ENCODE assay signal across 20 cellular contexts in genomic region chr12:62859203-62859799, GRCh38.
DNase-seq lines count a peak whose midpoint lies in the region; TF ChIP-seq lines count a peak whose summit lies in the region.
"Had no signal": no experiment of that assay in that cellular context is flagged by ENCODE, and none has a peak within 500 bp of the region (broad histone marks: within the 10 kb centered on the region; RNA-seq: fewer than 3 reads in every experiment).

No MANE protein-coding gene starts in this region.

- H3K4me1 Mint-ChIP-seq in endodermal cell, result peaks cover 23% of the 10 kb centered on the region
- H3K4me1 Mint-ChIP-seq: T-helper 17 cell had no signal

- DNase-seq in NCI-H748 (lab: John Stamatoyannopoulos, UW; ENCODE audit: unreplicated experiment) (peak; percentile 21), NCI-H748 treated with DMSO at 0.1 percent for 48 hours (lab: John Stamatoyannopoulos, UW) (no peak), NCI-H2227 (lab: John Stamatoyannopoulos, UW; ENCODE audit: unreplicated experiment) (peak; percentile 19), endodermal cell (no peak), Kasumi-1 (lab: John Stamatoyannopoulos, UW) (no peak), DMS153 (lab: John Stamatoyannopoulos, UW) (no peak)
- DNase-seq in activated T-cell treated with anti-CD3 and anti-CD28 coated beads, Interleukin-2, amount 50 U/mL, for 1 hour, result no peak
- DNase-seq: activated CD4-positive, CD25-positive, alpha-beta regulatory T cell treated with anti-CD3 and anti-CD28 coated beads, Interleukin-2, amount 50 U/mL, for 72 hours; activated gamma-delta T cell; CD8-positive, alpha-beta T cell; H7; IMR-90; NCI-H510A treated with DMSO at 0.1 percent for 48 hours; stimulated activated CD4-positive, alpha-beta T cell treated with anti-CD3 and anti-CD28 coated beads, Interleukin-4, amount 100 ng/mL, for 1 hour; T-helper 17 cell had no signal

- no peaks in the 10 kb centered on the region for H3K9me3 Mint-ChIP-seq in endodermal cell
- H3K9me3 Mint-ChIP-seq: CD8-positive, alpha-beta T cell; dendritic cell treated with granulocyte-macrophage colony-stimulating factor and Interleukin-4, amounts not matched to agents 40 ng/mL and 50 ng/mL, for 4 days had no signal

- H3K27ac Mint-ChIP-seq in endodermal cell, result peak overlapping the region; percentile 65
- H3K27ac Mint-ChIP-seq: CD8-positive, alpha-beta T cell; dendritic cell treated with granulocyte-macrophage colony-stimulating factor and Interleukin-4, amounts not matched to agents 40 ng/mL and 50 ng/mL, for 4 days; T-helper 17 cell had no signal

- H3K36me3 Mint-ChIP-seq in endodermal cell (ENCODE audit: low read depth), result no peaks in the 10 kb centered on the region
- H3K36me3 Mint-ChIP-seq: CD8-positive, alpha-beta T cell had no signal

- no peak overlapping the region for H3K9ac ChIP-seq in endodermal cell (ENCODE audit: extremely low read depth, low read length, poor library complexity, severe bottlenecking)

- H3K4me1 ChIP-seq in endodermal cell (ENCODE audit: control insufficient read depth, insufficient read depth, low read length), result no peaks in the 10 kb centered on the region
- H3K4me1 ChIP-seq: tibial nerve had no signal

- no peaks in the 10 kb centered on the region for H3K36me3 ChIP-seq in endodermal cell (ENCODE audit: control insufficient read depth, insufficient read depth, low read length)
- H3K36me3 ChIP-seq: esophagus muscularis mucosa, tibial nerve had no signal

- no peak overlapping the region for H3K4me3 ChIP-seq in endodermal cell (ENCODE audit: low read length)
- H3K4me3 ChIP-seq: esophagus muscularis mucosa, tibial nerve had no signal

- WGBS in endodermal cell (ENCODE audit: insufficient coverage in 1 of 2, insufficient read length in 1 of 2), 2 experiments, result 73 to 86% methylated on average over 1 to 2 of the region's 2 CpGs

- no peaks in the 10 kb centered on the region for H3K27me3 Mint-ChIP-seq in endodermal cell (ENCODE audit: insufficient read depth)
- H3K27me3 Mint-ChIP-seq: dendritic cell treated with granulocyte-macrophage colony-stimulating factor and Interleukin-4, amounts not matched to agents 40 ng/mL and 50 ng/mL, for 4 days had no signal

- H3K4me3 Mint-ChIP-seq in endodermal cell, result no peak overlapping the region
- H3K4me3 Mint-ChIP-seq: CD8-positive, alpha-beta T cell; dendritic cell treated with granulocyte-macrophage colony-stimulating factor and Interleukin-4, amounts not matched to agents 40 ng/mL and 50 ng/mL, for 4 days; T-helper 17 cell had no signal

- H3K27me3 ChIP-seq in endodermal cell (ENCODE audit: control insufficient read depth, insufficient read depth, low read length, poor library complexity, severe bottlenecking), result peaks cover 5% of the 10 kb centered on the region
- H3K27me3 ChIP-seq: esophagus muscularis mucosa, tibial nerve had no signal

- TF ChIP-seq CTCF in endodermal cell (conservative IDR thresholded peaks at IDR 0.05), result no peak

- H3K9me3 ChIP-seq in endodermal cell (ENCODE audit: control insufficient read depth, low read length), result no peaks in the 10 kb centered on the region
- H3K9me3 ChIP-seq: esophagus muscularis mucosa, tibial nerve had no signal

- H3K27ac ChIP-seq in endodermal cell (ENCODE audit: low read depth, low read length), result no peak overlapping the region
- peak overlapping the region; percentile 80 for H3K27ac ChIP-seq in temporal lobe (ENCODE audit: low read depth, low read length)
- H3K27ac ChIP-seq: esophagus muscularis mucosa, RWPE1, tibial nerve had no signal

Comparison
In these comparisons a context has a peak if more than half of its experiments do, and no peak if none do; other contexts are left out.
1. DNase-seq: peak in NCI-H748 (single experiment) and NCI-H2227 (single experiment); none in NCI-H748 treated with DMSO at 0.1 percent for 48 hours (single experiment), endodermal cell (single experiment), Kasumi-1 (0 of 2), DMS153 (single experiment) and activated T-cell treated with anti-CD3 and anti-CD28 coated beads, Interleukin-2, amount 50 U/mL, for 1 hour (single experiment).